27 cellular contexts compared by ENCODE assay signal in genomic region chrX:14903891-14904290, GRCh38.
"Had no signal": no experiment of that assay in that cellular context is flagged by ENCODE, and none has a peak within 500 bp of the region (broad histone marks: within the 10 kb centered on the region; RNA-seq: fewer than 3 reads in every experiment).

No MANE protein-coding gene starts in this region.

- H3K4me3 ChIP-seq: dorsolateral prefrontal cortex, esophagus muscularis mucosa, left lung, lung, neural progenitor cell, ovary, prostate gland, thyroid gland, upper lobe of right lung had no signal

- H3K9me3 Mint-ChIP-seq: activated CD4-positive, alpha-beta T cell treated with anti-CD3 and anti-CD28 coated beads, Interleukin-2, amount 10 ng/mL, durations not matched to agents 24 days and 14 days; effector memory CD8-positive, alpha-beta T cell had no signal

- H3K27ac ChIP-seq: brain microvascular endothelial cell, esophagus muscularis mucosa, left lung, neural progenitor cell, ovary, prostate gland, thyroid gland, upper lobe of right lung, VCaP had no signal

- ATAC-seq: activated CD4-positive, CD25-positive, alpha-beta regulatory T cell treated with anti-CD3 and anti-CD28 coated beads, Interleukin-2, amount 50 U/mL, for 24 hours; effector memory CD8-positive, alpha-beta T cell; left lung; naive thymus-derived CD4-positive, alpha-beta T cell; stimulated activated naive CD8-positive, alpha-beta T cell treated with anti-CD3 and anti-CD28 coated beads, Interleukin-15, Interleukin-2, amounts not matched to agents 100 U/mL and 50 U/mL, for 24 hours; T-cell; upper lobe of right lung had no signal

- H3K27ac Mint-ChIP-seq: activated CD4-positive, alpha-beta memory T cell treated with anti-CD3 and anti-CD28 coated beads, Interleukin-2, amount 10 ng/mL, durations not matched to agents 7 days and 5 days; activated CD4-positive, alpha-beta T cell treated with anti-CD3 and anti-CD28 coated beads, Interleukin-2, amount 10 ng/mL, durations not matched to agents 24 days and 14 days; activated T-helper 1 cell treated with anti-CD3 and anti-CD28 coated beads, Interleukin-12 subunit alpha, Interleukin-12 subunit beta, Interleukin-2, Interleukin-4 antibody, amounts not matched to agents 30 ng/mL and 10 ng/mL and 1 ng/mL, durations not matched to agents 14 hours and 24 hours and 36 hours; effector memory CD8-positive, alpha-beta T cell; naive thymus-derived CD4-positive, alpha-beta T cell; neural progenitor cell; T-cell; T-helper 2 cell treated with Interferon-gamma antibody and Interleukin-4, amounts not matched to agents 5 μg/mL and 100 μg/mL, for 36 hours had no signal

- H3K4me1 Mint-ChIP-seq: activated CD4-positive, alpha-beta T cell treated with anti-CD3 and anti-CD28 coated beads, Interleukin-2, amount 10 ng/mL, durations not matched to agents 24 days and 14 days; neural progenitor cell had no signal

- H3K36me3 ChIP-seq: brain microvascular endothelial cell, neural progenitor cell, ovary, prostate gland, thyroid gland had no signal

- H3K4me3 Mint-ChIP-seq: activated CD4-positive, alpha-beta memory T cell treated with anti-CD3 and anti-CD28 coated beads, Interleukin-2, amount 10 ng/mL, durations not matched to agents 7 days and 5 days; activated CD4-positive, alpha-beta T cell treated with anti-CD3 and anti-CD28 coated beads, Interleukin-2, amount 10 ng/mL, durations not matched to agents 24 days and 14 days; activated T-helper 1 cell treated with anti-CD3 and anti-CD28 coated beads, Interleukin-12 subunit alpha, Interleukin-12 subunit beta, Interleukin-2, Interleukin-4 antibody, amounts not matched to agents 30 ng/mL and 10 ng/mL and 1 ng/mL, durations not matched to agents 14 hours and 24 hours and 36 hours; effector memory CD8-positive, alpha-beta T cell; naive thymus-derived CD4-positive, alpha-beta T cell; neural progenitor cell; T-cell; T-helper 2 cell treated with Interferon-gamma antibody and Interleukin-4, amounts not matched to agents 5 μg/mL and 100 μg/mL, for 36 hours had no signal

- H3K27me3 ChIP-seq: brain microvascular endothelial cell, esophagus muscularis mucosa, left lung, neural progenitor cell, ovary, thyroid gland, upper lobe of right lung had no signal

- DNase-seq: activated CD4-positive, alpha-beta memory T cell treated with anti-CD3 and anti-CD28 coated beads, Interleukin-2, amount 10 ng/mL, durations not matched to agents 7 days and 5 days; activated CD4-positive, alpha-beta T cell treated with anti-CD3 and anti-CD28 coated beads, Interleukin-2, amount 10 ng/mL, durations not matched to agents 24 days and 14 days; activated gamma-delta T cell; activated naive CD4-positive, alpha-beta T cell treated with anti-CD3 and anti-CD28 coated beads, Interleukin-2, amount 50 U/mL, for 16 hours; aorta; brain microvascular endothelial cell; central memory CD4-positive, alpha-beta T cell; dorsolateral prefrontal cortex; effector memory CD8-positive, alpha-beta T cell; foreskin fibroblast; left lung; naive thymus-derived CD4-positive, alpha-beta T cell; ovary; stimulated activated CD4-positive, alpha-beta T cell treated with anti-CD3 and anti-CD28 coated beads, Interleukin-12 subunit alpha, Interleukin-12 subunit beta, amount 100 ng/mL, for 4 hours; stimulated activated CD4-positive, alpha-beta T cell treated with anti-CD3 and anti-CD28 coated beads, Interleukin-4, amount 100 ng/mL, for 4 hours; stimulated activated naive CD8-positive, alpha-beta T cell treated with anti-CD3 and anti-CD28 coated beads, Interleukin-15, Interleukin-2, amounts not matched to agents 100 U/mL and 50 U/mL, for 24 hours; T-cell; thyroid gland; upper lobe of right lung had no signal

- H3K27me3 Mint-ChIP-seq: activated CD4-positive, alpha-beta memory T cell treated with anti-CD3 and anti-CD28 coated beads, Interleukin-2, amount 10 ng/mL, durations not matched to agents 7 days and 5 days; activated CD4-positive, alpha-beta T cell treated with anti-CD3 and anti-CD28 coated beads, Interleukin-2, amount 10 ng/mL, durations not matched to agents 24 days and 14 days; effector memory CD8-positive, alpha-beta T cell; naive thymus-derived CD4-positive, alpha-beta T cell; T-cell had no signal
